In the genomic region with DNA sequence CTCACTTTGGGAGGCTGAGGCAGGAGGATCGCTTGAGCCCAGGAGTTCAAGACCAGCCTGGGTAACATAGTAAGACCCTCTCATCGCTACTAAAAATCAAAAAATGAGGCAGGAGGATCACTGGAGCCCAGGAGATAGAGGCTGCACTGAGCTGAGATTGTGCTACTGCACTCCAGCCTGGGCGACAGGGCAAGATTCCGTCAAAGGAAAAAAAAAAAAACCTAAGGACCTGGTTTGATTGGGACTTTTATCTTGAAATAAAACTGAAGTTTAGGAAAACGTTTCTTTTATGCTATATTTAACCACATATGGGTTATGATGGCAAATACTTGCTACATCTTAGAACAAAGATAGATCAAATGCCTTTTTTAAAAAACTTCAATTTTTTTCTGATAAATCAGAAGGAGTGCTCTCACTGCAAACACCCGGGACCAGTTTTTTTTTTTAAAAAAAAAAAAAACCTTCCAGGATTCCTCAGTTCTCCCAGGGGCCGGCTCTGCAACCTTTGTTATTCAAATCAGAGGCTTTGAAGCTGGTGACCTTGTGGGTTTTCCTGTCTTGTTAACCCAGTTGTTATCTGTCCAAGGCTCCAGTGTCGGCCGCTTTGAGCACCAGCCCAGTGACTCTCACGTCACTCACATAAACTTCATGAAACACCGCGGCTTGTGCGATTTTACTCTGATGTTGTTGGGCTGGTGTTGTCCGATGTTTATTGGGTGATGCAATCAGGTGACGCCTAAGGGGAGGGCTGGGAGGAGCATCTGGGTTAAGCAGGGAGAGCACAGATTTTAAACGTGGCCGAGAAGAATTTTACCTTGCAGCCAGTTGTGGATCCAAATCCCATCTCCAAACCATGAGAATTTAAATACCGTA, we compare ENCODE assay signal across 1 cellular context.
TF ChIP-seq lines count a peak whose summit lies in the region.

No MANE protein-coding gene starts in this region.

TF ChIP-seq in HepG2, 621 proteins besides CTCF, POLR2A, EP300 and RAD21 (continued from another document and continues in another):
- TF ChIP-seq, protein P1, sequence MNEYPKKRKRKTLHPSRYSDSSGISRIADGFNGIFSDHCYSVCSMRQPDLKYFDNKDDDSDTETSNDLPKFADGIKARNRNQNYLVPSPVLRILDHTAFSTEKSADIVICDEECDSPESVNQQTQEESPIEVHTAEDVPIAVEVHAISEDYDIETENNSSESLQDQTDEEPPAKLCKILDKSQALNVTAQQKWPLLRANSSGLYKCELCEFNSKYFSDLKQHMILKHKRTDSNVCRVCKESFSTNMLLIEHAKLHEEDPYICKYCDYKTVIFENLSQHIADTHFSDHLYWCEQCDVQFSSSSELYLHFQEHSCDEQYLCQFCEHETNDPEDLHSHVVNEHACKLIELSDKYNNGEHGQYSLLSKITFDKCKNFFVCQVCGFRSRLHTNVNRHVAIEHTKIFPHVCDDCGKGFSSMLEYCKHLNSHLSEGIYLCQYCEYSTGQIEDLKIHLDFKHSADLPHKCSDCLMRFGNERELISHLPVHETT (CRISPR knock-in tag; conservative IDR thresholded peaks at IDR 0.05), result no peak
- TF ChIP-seq NFE2L1 (CRISPR knock-in tag; IDR thresholded peaks at IDR 0.05; ENCODE audit: borderline replicate concordance) (no peak), DMAP1 (CRISPR knock-in tag; IDR thresholded peaks at IDR 0.05) (no peak), SIN3B (IDR thresholded peaks at IDR 0.05; ENCODE audit: low read length) (no peak), ZNF569 (CRISPR knock-in tag; IDR thresholded peaks at IDR 0.05; ENCODE audit: borderline replicate concordance) (no peak), MTA3 (CRISPR knock-in tag; IDR thresholded peaks at IDR 0.05) (no peak), SIN3A (IDR thresholded peaks at IDR 0.05; ENCODE audit: borderline replicate concordance, low read depth, low read length) (no peak), ZFP41 (CRISPR knock-in tag; IDR thresholded peaks at IDR 0.05; ENCODE audit: borderline replicate concordance) (no peak), KAT7 (CRISPR knock-in tag; IDR thresholded peaks at IDR 0.05; ENCODE audit: borderline replicate concordance) (no peak), RARG (CRISPR knock-in tag; IDR thresholded peaks at IDR 0.05; ENCODE audit: low read depth) (no peak), JUNB (CRISPR knock-in tag; IDR thresholded peaks at IDR 0.05; ENCODE audit: borderline replicate concordance) (0 out of 2 replicates have a peak, but pooled peaks have one; percentile 44), KLF6 (CRISPR knock-in tag; IDR thresholded peaks at IDR 0.05) (no peak; the same call in 1 of the 2 replicates), FOXK1 (CRISPR knock-in tag; IDR thresholded peaks at IDR 0.05; ENCODE audit: borderline replicate concordance, low read depth) (peak; percentile 91), NFIB (CRISPR knock-in tag; IDR thresholded peaks at IDR 0.05; ENCODE audit: borderline replicate concordance) (no peak), SOX5 (CRISPR knock-in tag; IDR thresholded peaks at IDR 0.05; ENCODE audit: borderline replicate concordance) (peak; percentile 99), PLRG1 (conservative IDR thresholded peaks at IDR 0.05) (no peak), TGIF2 (CRISPR knock-in tag; IDR thresholded peaks at IDR 0.05) (no peak), HNRNPLL (IDR thresholded peaks at IDR 0.05; ENCODE audit: low read depth, low read length, poor library complexity, severe bottlenecking) (no peak), FOXM1 (CRISPR knock-in tag; IDR thresholded peaks at IDR 0.05) (no peak), ZNF7 (CRISPR knock-in tag; IDR thresholded peaks at IDR 0.05) (no peak), ZMYM4 (CRISPR knock-in tag; IDR thresholded peaks at IDR 0.05) (no peak), ZBTB20 (CRISPR knock-in tag; IDR thresholded peaks at IDR 0.05; ENCODE audit: borderline replicate concordance, low read depth) (no peak), NRL (CRISPR knock-in tag; IDR thresholded peaks at IDR 0.05; ENCODE audit: borderline replicate concordance) (no peak), STAT5B (CRISPR knock-in tag; IDR thresholded peaks at IDR 0.05) (no peak), CBX5 (CRISPR knock-in tag; IDR thresholded peaks at IDR 0.05; ENCODE audit: borderline replicate concordance) (0 out of 2 replicates have a peak, but pooled peaks have one; percentile 34), ZNF878 (CRISPR knock-in tag; IDR thresholded peaks at IDR 0.05) (no peak), ZNF124 (CRISPR knock-in tag; IDR thresholded peaks at IDR 0.05) (no peak), ZBTB38 (CRISPR knock-in tag; IDR thresholded peaks at IDR 0.05) (no peak), ISL2 (CRISPR knock-in tag; IDR thresholded peaks at IDR 0.05) (no peak)
- TF ChIP-seq, protein P2, sequence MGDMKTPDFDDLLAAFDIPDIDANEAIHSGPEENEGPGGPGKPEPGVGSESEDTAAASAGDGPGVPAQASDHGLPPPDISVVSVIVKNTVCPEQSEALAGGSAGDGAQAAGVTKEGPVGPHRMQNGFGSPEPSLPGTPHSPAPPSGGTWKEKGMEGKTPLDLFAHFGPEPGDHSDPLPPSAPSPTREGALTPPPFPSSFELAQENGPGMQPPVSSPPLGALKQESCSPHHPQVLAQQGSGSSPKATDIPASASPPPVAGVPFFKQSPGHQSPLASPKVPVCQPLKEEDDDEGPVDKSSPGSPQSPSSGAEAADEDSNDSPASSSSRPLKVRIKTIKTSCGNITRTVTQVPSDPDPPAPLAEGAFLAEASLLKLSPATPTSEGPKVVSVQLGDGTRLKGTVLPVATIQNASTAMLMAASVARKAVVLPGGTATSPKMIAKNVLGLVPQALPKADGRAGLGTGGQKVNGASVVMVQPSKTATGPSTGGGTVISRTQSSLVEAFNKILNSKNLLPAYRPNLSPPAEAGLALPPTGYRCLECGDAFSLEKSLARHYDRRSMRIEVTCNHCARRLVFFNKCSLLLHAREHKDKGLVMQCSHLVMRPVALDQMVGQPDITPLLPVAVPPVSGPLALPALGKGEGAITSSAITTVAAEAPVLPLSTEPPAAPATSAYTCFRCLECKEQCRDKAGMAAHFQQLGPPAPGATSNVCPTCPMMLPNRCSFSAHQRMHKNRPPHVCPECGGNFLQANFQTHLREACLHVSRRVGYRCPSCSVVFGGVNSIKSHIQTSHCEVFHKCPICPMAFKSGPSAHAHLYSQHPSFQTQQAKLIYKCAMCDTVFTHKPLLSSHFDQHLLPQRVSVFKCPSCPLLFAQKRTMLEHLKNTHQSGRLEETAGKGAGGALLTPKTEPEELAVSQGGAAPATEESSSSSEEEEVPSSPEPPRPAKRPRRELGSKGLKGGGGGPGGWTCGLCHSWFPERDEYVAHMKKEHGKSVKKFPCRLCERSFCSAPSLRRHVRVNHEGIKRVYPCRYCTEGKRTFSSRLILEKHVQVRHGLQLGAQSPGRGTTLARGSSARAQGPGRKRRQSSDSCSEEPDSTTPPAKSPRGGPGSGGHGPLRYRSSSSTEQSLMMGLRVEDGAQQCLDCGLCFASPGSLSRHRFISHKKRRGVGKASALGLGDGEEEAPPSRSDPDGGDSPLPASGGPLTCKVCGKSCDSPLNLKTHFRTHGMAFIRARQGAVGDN (CRISPR knock-in tag; IDR thresholded peaks at IDR 0.05), result no peak
- TF ChIP-seq, protein P3, sequence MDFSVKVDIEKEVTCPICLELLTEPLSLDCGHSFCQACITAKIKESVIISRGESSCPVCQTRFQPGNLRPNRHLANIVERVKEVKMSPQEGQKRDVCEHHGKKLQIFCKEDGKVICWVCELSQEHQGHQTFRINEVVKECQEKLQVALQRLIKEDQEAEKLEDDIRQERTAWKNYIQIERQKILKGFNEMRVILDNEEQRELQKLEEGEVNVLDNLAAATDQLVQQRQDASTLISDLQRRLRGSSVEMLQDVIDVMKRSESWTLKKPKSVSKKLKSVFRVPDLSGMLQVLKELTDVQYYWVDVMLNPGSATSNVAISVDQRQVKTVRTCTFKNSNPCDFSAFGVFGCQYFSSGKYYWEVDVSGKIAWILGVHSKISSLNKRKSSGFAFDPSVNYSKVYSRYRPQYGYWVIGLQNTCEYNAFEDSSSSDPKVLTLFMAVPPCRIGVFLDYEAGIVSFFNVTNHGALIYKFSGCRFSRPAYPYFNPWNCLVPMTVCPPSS (IDR thresholded peaks at IDR 0.05), result no peak
- TF ChIP-seq, protein P4, sequence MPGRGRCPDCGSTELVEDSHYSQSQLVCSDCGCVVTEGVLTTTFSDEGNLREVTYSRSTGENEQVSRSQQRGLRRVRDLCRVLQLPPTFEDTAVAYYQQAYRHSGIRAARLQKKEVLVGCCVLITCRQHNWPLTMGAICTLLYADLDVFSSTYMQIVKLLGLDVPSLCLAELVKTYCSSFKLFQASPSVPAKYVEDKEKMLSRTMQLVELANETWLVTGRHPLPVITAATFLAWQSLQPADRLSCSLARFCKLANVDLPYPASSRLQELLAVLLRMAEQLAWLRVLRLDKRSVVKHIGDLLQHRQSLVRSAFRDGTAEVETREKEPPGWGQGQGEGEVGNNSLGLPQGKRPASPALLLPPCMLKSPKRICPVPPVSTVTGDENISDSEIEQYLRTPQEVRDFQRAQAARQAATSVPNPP (CRISPR knock-in tag; IDR thresholded peaks at IDR 0.05), result no peak
- TF ChIP-seq, protein P5, sequence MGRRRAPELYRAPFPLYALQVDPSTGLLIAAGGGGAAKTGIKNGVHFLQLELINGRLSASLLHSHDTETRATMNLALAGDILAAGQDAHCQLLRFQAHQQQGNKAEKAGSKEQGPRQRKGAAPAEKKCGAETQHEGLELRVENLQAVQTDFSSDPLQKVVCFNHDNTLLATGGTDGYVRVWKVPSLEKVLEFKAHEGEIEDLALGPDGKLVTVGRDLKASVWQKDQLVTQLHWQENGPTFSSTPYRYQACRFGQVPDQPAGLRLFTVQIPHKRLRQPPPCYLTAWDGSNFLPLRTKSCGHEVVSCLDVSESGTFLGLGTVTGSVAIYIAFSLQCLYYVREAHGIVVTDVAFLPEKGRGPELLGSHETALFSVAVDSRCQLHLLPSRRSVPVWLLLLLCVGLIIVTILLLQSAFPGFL (CRISPR knock-in tag; IDR thresholded peaks at IDR 0.05), result no peak
- TF ChIP-seq, protein P6, sequence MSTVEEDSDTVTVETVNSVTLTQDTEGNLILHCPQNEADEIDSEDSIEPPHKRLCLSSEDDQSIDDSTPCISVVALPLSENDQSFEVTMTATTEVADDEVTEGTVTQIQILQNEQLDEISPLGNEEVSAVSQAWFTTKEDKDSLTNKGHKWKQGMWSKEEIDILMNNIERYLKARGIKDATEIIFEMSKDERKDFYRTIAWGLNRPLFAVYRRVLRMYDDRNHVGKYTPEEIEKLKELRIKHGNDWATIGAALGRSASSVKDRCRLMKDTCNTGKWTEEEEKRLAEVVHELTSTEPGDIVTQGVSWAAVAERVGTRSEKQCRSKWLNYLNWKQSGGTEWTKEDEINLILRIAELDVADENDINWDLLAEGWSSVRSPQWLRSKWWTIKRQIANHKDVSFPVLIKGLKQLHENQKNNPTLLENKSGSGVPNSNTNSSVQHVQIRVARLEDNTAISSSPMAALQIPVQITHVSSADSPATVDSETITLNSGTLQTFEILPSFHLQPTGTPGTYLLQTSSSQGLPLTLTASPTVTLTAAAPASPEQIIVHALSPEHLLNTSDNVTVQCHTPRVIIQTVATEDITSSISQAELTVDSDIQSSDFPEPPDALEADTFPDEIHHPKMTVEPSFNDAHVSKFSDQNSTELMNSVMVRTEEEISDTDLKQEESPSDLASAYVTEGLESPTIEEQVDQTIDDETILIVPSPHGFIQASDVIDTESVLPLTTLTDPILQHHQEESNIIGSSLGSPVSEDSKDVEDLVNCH (CRISPR knock-in tag; IDR thresholded peaks at IDR 0.05), result no peak
- TF ChIP-seq, protein P7, sequence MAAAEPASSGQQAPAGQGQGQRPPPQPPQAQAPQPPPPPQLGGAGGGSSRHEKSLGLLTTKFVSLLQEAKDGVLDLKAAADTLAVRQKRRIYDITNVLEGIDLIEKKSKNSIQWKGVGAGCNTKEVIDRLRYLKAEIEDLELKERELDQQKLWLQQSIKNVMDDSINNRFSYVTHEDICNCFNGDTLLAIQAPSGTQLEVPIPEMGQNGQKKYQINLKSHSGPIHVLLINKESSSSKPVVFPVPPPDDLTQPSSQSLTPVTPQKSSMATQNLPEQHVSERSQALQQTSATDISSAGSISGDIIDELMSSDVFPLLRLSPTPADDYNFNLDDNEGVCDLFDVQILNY (CRISPR knock-in tag; conservative IDR thresholded peaks at IDR 0.05), result no peak
- TF ChIP-seq, protein P8, sequence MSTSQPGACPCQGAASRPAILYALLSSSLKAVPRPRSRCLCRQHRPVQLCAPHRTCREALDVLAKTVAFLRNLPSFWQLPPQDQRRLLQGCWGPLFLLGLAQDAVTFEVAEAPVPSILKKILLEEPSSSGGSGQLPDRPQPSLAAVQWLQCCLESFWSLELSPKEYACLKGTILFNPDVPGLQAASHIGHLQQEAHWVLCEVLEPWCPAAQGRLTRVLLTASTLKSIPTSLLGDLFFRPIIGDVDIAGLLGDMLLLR (CRISPR knock-in tag; IDR thresholded peaks at IDR 0.05), result no peak
- TF ChIP-seq, protein P9, sequence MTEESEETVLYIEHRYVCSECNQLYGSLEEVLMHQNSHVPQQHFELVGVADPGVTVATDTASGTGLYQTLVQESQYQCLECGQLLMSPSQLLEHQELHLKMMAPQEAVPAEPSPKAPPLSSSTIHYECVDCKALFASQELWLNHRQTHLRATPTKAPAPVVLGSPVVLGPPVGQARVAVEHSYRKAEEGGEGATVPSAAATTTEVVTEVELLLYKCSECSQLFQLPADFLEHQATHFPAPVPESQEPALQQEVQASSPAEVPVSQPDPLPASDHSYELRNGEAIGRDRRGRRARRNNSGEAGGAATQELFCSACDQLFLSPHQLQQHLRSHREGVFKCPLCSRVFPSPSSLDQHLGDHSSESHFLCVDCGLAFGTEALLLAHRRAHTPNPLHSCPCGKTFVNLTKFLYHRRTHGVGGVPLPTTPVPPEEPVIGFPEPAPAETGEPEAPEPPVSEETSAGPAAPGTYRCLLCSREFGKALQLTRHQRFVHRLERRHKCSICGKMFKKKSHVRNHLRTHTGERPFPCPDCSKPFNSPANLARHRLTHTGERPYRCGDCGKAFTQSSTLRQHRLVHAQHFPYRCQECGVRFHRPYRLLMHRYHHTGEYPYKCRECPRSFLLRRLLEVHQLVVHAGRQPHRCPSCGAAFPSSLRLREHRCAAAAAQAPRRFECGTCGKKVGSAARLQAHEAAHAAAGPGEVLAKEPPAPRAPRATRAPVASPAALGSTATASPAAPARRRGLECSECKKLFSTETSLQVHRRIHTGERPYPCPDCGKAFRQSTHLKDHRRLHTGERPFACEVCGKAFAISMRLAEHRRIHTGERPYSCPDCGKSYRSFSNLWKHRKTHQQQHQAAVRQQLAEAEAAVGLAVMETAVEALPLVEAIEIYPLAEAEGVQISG (CRISPR knock-in tag; IDR thresholded peaks at IDR 0.05), result no peak
- TF ChIP-seq, protein P10, sequence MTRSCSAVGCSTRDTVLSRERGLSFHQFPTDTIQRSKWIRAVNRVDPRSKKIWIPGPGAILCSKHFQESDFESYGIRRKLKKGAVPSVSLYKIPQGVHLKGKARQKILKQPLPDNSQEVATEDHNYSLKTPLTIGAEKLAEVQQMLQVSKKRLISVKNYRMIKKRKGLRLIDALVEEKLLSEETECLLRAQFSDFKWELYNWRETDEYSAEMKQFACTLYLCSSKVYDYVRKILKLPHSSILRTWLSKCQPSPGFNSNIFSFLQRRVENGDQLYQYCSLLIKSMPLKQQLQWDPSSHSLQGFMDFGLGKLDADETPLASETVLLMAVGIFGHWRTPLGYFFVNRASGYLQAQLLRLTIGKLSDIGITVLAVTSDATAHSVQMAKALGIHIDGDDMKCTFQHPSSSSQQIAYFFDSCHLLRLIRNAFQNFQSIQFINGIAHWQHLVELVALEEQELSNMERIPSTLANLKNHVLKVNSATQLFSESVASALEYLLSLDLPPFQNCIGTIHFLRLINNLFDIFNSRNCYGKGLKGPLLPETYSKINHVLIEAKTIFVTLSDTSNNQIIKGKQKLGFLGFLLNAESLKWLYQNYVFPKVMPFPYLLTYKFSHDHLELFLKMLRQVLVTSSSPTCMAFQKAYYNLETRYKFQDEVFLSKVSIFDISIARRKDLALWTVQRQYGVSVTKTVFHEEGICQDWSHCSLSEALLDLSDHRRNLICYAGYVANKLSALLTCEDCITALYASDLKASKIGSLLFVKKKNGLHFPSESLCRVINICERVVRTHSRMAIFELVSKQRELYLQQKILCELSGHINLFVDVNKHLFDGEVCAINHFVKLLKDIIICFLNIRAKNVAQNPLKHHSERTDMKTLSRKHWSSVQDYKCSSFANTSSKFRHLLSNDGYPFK (CRISPR knock-in tag; IDR thresholded peaks at IDR 0.05; ENCODE audit: borderline replicate concordance), result no peak
